ENCODE assay signal across 29 cellular contexts in genomic region chrX:150299579-150299978, GRCh38.
"Had no signal": no experiment of that assay in that cellular context is flagged by ENCODE, and none has a peak within 500 bp of the region (broad histone marks: within the 10 kb centered on the region; RNA-seq: fewer than 3 reads in every experiment).

No MANE protein-coding gene starts in this region.

- FAIRE-seq: pancreas, small intestine, urothelium cell line had no signal

- H3K27me3 Mint-ChIP-seq: naive thymus-derived CD8-positive, alpha-beta T cell; stimulated activated naive B cell treated with anti-CD40 and anti-IgM and Interleukin-4, amounts not matched to agents 10 μg/mL and 1 μg/mL and 100 μg/mL, for 72 hours; stimulated activated naive CD8-positive, alpha-beta T cell treated with anti-CD3 and anti-CD28 coated beads, Interleukin-15, Interleukin-2, amounts not matched to agents 100 ng/mL and 50 ng/mL, for 24 hours had no signal

- H3K36me3 ChIP-seq: neutrophil, pancreas, prostate gland, right lobe of liver, sigmoid colon, stomach, thoracic aorta, thyroid gland, tibial nerve, upper lobe of left lung, vagina had no signal

- H3K4me3 Mint-ChIP-seq: naive thymus-derived CD8-positive, alpha-beta T cell; natural killer cell treated with Interleukin-12 subunit alpha and Interleukin-12 subunit beta and Interleukin-15 and Interleukin-18, amount 100 ng/mL, for 72 hours; nephron progenitor cell; neural crest cell; stimulated activated effector memory CD8-positive, alpha-beta T cell treated with anti-CD3 and anti-CD28 coated beads, Interleukin-12 subunit alpha, Interleukin-12 subunit beta, amount 100 ng/mL, for 72 hours; stimulated activated naive B cell treated with anti-CD40 and anti-IgM and Interleukin-4, amounts not matched to agents 10 μg/mL and 1 μg/mL and 100 μg/mL, for 72 hours; stimulated activated naive CD8-positive, alpha-beta T cell treated with anti-CD3 and anti-CD28 coated beads, Interleukin-15, Interleukin-2, amounts not matched to agents 100 ng/mL and 50 ng/mL, for 24 hours had no signal

- H3K27me3 ChIP-seq: neutrophil, right lobe of liver, sigmoid colon, stomach, thyroid gland, tibial nerve, upper lobe of left lung, vagina had no signal

- H3K9me3 Mint-ChIP-seq: naive thymus-derived CD8-positive, alpha-beta T cell; natural killer cell treated with Interleukin-12 subunit alpha and Interleukin-12 subunit beta and Interleukin-15 and Interleukin-18, amount 100 ng/mL, for 72 hours; stimulated activated effector memory CD8-positive, alpha-beta T cell treated with anti-CD3 and anti-CD28 coated beads, Interleukin-12 subunit alpha, Interleukin-12 subunit beta, amount 100 ng/mL, for 72 hours; stimulated activated naive B cell treated with anti-CD40 and anti-IgM and Interleukin-4, amounts not matched to agents 10 μg/mL and 1 μg/mL and 100 μg/mL, for 72 hours; stimulated activated naive CD8-positive, alpha-beta T cell treated with anti-CD3 and anti-CD28 coated beads, Interleukin-15, Interleukin-2, amounts not matched to agents 100 ng/mL and 50 ng/mL, for 24 hours had no signal

- H3K4me3 ChIP-seq: pancreas, prostate gland, right lobe of liver, sigmoid colon, stomach, thoracic aorta, thyroid gland, tibial nerve, upper lobe of left lung, vagina had no signal

- H3K27ac Mint-ChIP-seq: naive thymus-derived CD8-positive, alpha-beta T cell; natural killer cell treated with Interleukin-12 subunit alpha and Interleukin-12 subunit beta and Interleukin-15 and Interleukin-18, amount 100 ng/mL, for 72 hours; nephron progenitor cell; stimulated activated effector memory CD8-positive, alpha-beta T cell treated with anti-CD3 and anti-CD28 coated beads, Interleukin-12 subunit alpha, Interleukin-12 subunit beta, amount 100 ng/mL, for 72 hours; stimulated activated naive B cell treated with anti-CD40 and anti-IgM and Interleukin-4, amounts not matched to agents 10 μg/mL and 1 μg/mL and 100 μg/mL, for 72 hours; stimulated activated naive CD8-positive, alpha-beta T cell treated with anti-CD3 and anti-CD28 coated beads, Interleukin-15, Interleukin-2, amounts not matched to agents 100 ng/mL and 50 ng/mL, for 24 hours had no signal

- H3K27ac ChIP-seq: neutrophil, pancreas, prostate gland, right lobe of liver, sigmoid colon, stomach, thoracic aorta, thyroid gland, tibial nerve, upper lobe of left lung, vagina had no signal

- ATAC-seq: naive thymus-derived CD8-positive, alpha-beta T cell; natural killer cell treated with Interleukin-12 subunit alpha and Interleukin-12 subunit beta and Interleukin-15 and Interleukin-18, amount 100 ng/mL, for 72 hours; pancreas; right cardiac atrium; right lobe of liver; stimulated activated effector memory CD8-positive, alpha-beta T cell treated with anti-CD3 and anti-CD28 coated beads, Interleukin-12 subunit alpha, Interleukin-12 subunit beta, amount 100 ng/mL, for 72 hours; stimulated activated naive B cell treated with anti-CD40 and anti-IgM and Interleukin-4, amounts not matched to agents 10 μg/mL and 1 μg/mL and 100 μg/mL, for 72 hours had no signal

- H3K4me1 Mint-ChIP-seq: naive thymus-derived CD8-positive, alpha-beta T cell; neural crest cell; stimulated activated effector memory CD8-positive, alpha-beta T cell treated with anti-CD3 and anti-CD28 coated beads, Interleukin-12 subunit alpha, Interleukin-12 subunit beta, amount 100 ng/mL, for 72 hours; stimulated activated naive B cell treated with anti-CD40 and anti-IgM and Interleukin-4, amounts not matched to agents 10 μg/mL and 1 μg/mL and 100 μg/mL, for 72 hours had no signal

- H3K9me3 ChIP-seq: neutrophil, pancreas, prostate gland, right lobe of liver, sigmoid colon, stomach, thoracic aorta, thyroid gland, tibial nerve, upper lobe of left lung, vagina had no signal

- H3K36me3 Mint-ChIP-seq: naive thymus-derived CD8-positive, alpha-beta T cell; natural killer cell treated with Interleukin-12 subunit alpha and Interleukin-12 subunit beta and Interleukin-15 and Interleukin-18, amount 100 ng/mL, for 72 hours; stimulated activated effector memory CD8-positive, alpha-beta T cell treated with anti-CD3 and anti-CD28 coated beads, Interleukin-12 subunit alpha, Interleukin-12 subunit beta, amount 100 ng/mL, for 72 hours; stimulated activated naive B cell treated with anti-CD40 and anti-IgM and Interleukin-4, amounts not matched to agents 10 μg/mL and 1 μg/mL and 100 μg/mL, for 72 hours had no signal

- H3K4me1 ChIP-seq: pancreas, prostate gland, right lobe of liver, sigmoid colon, stomach, thyroid gland, tibial nerve, upper lobe of left lung, vagina had no signal

- DNase-seq: naive thymus-derived CD8-positive, alpha-beta T cell; nephron progenitor cell; nucleus accumbens; pancreas; retina; right cardiac atrium; right lobe of liver; sigmoid colon; small intestine; stimulated activated CD4-positive, alpha-beta T cell treated with anti-CD3 and anti-CD28 coated beads, Interleukin-15, amount 100 ng/mL, for 24 hours; stimulated activated CD4-positive, alpha-beta T cell treated with anti-CD3 and anti-CD28 coated beads, Interleukin-2, amount 100 ng/mL, for 24 hours; stimulated activated CD4-positive, alpha-beta T cell treated with anti-CD3 and anti-CD28 coated beads, Interleukin-2, amount 100 ng/mL, for 48 hours; stimulated activated CD4-positive, alpha-beta T cell treated with anti-CD3 and anti-CD28 coated beads, Interleukin-4, amount 100 ng/mL, for 24 hours; stimulated activated naive B cell treated with anti-CD40 and anti-IgM and Interleukin-4, amounts not matched to agents 10 μg/mL and 1 μg/mL and 100 μg/mL, for 72 hours; stimulated activated naive CD4-positive, alpha-beta T cell treated with Interleukin-2 at 50 U/mL for 16 hours; stomach; thyroid gland; trophoblast cell; upper lobe of left lung had no signal
